In genomic region chr3:129388791-129389571, GRCh38 we compare ENCODE assay signal across 8 cellular contexts. TPM values are rescaled to one million over a fixed set of nuclear protein-coding genes. Genes with fewer than 3 reads are reported as not detected.
DNase-seq lines count a peak whose midpoint lies in the region; ATAC-seq, FAIRE-seq and TF ChIP-seq lines count a peak whose summit lies in the region.
"Not testable (repeated sequence)": the region's sequence is repeated elsewhere in the genome, so short reads cannot be mapped to it uniquely, and the experiment has no call there.

No MANE protein-coding gene starts in this region.

- H3F3A ChIP-seq in smooth muscle cell (ENCODE audit: low read depth), result not testable (repeated sequence)

- TF ChIP-seq RAD21 in GM12878 (IDR thresholded peaks at IDR 0.05; ENCODE audit: insufficient read depth, low read depth, low read length), result not testable (repeated sequence)

- POLR2A ChIA-PET in HEK293 (lab: Yijun Ruan, JAX), result interaction anchor here (0.6 kb wide), 1 partner anchor 13 kb away, joined by 5 read pairs; no protein-coding TSS in a partner anchor
- POLR2A ChIA-PET in RWPE1 (lab: Yijun Ruan, JAX; ENCODE audit: low non-redundant PET); GM12878 (lab: Charles Lee): not testable (repeated sequence)

- TF ChIP-seq EP300 in GM12878 (IDR thresholded peaks at IDR 0.05; ENCODE audit: borderline replicate concordance in 1 of 2, control insufficient read depth in 1 of 2, low read depth in 2 of 2, low read length in 2 of 2); esophagus muscularis mucosa (IDR thresholded peaks at IDR 0.05): not testable (repeated sequence)

- not testable (repeated sequence) for H2AFZ ChIP-seq in GM12878 (ENCODE audit: control insufficient read depth, low read depth, low read length); smooth muscle cell (ENCODE audit: low read depth)

- RAD21 ChIA-PET in GM12878 (lab: Charles Lee; ENCODE audit: unreplicated experiment), result not testable (repeated sequence)

- TF ChIP-seq POLR2A in GM12878 (IDR thresholded peaks at IDR 0.05; ENCODE audit: low read depth, low read length); esophagus muscularis mucosa (IDR thresholded peaks at IDR 0.05; ENCODE audit: low read depth): not testable (repeated sequence)

- not testable (repeated sequence) for H3K9me3 ChIP-seq in HEK293 (ENCODE audit: control insufficient read depth, insufficient read depth, low read depth, low read length); GM12878 (replicated peaks; ENCODE audit: control insufficient read depth, insufficient read depth, low read length); esophagus muscularis mucosa; muscle layer of duodenum (ENCODE audit: control insufficient read depth in 1 of 2, low read length in 2 of 2); smooth muscle cell (replicated peaks; ENCODE audit: low read depth)

- not testable (repeated sequence) for H3K27me3 ChIP-seq in GM12878 (replicated peaks in 1 of 2; ENCODE audit: control insufficient read depth in 2 of 2, insufficient read depth in 2 of 2, low read length in 1 of 2); esophagus muscularis mucosa; muscle layer of duodenum (ENCODE audit: low read depth, low read length); smooth muscle cell (ENCODE audit: low read depth)

- CTCF ChIA-PET in HEK293 (lab: Yijun Ruan, JAX); RWPE1 (lab: Yijun Ruan, JAX): not testable (repeated sequence)
- CTCF ChIA-PET in GM12878 (lab: Yijun Ruan, JAX), result interaction anchor here (0.8 kb wide), 1 partner anchor 47 kb away, joined by 3 read pairs; no protein-coding TSS in a partner anchor

- BruUV-seq in GM12878 (replicated peaks; lab: Mats Ljungman, UMichigan), result TSS peak; percentile 2

- intact Hi-C loops in GM12878 (cut with micrococcal nuclease; ENCODE audit: unreplicated experiment), result loop anchor here (10.0 kb wide), 2 partner anchors 106 to 236 kb away; no protein-coding TSS in a partner anchor
- intact Hi-C loops in esophagus muscularis mucosa (cut with DNase I), result not testable (repeated sequence)

- not testable (repeated sequence) for H3K4me2 ChIP-seq in GM12878 (ENCODE audit: control insufficient read depth, insufficient read depth)
- H3K4me2 ChIP-seq in smooth muscle cell, result peak overlapping the region; percentile 66

- not testable (repeated sequence) for H3K79me2 ChIP-seq in GM12878 (ENCODE audit: control insufficient read depth, insufficient read depth, low read length); smooth muscle cell (ENCODE audit: low read depth)

- H3K36me3 ChIP-seq in HEK293 (ENCODE audit: control insufficient read depth in 2 of 2, insufficient read depth in 1 of 2, low read length in 2 of 2) (peaks cover 0 to 67% of the 10 kb centered on the region in 2 experiments; a peak in 2 of 3 replicates), GM12878 (ENCODE audit: control insufficient read depth in 2 of 2, insufficient read depth in 2 of 2, low read length in 1 of 2) (peaks cover 5 to 14% of the 10 kb centered on the region in 2 experiments; a peak in 3 of 4 replicates), esophagus muscularis mucosa (peaks cover 35 to 82% (median 63%) of the 10 kb centered on the region in 4 donors), muscle layer of duodenum (ENCODE audit: control insufficient read depth in 1 of 2, insufficient read depth in 2 of 2, low read length in 2 of 2) (peaks cover 23 to 52% of the 10 kb centered on the region in 2 donors)
- H3K36me3 ChIP-seq in smooth muscle cell (ENCODE audit: low read depth), result not testable (repeated sequence)

- TF ChIP-seq CTCF in HEK293 (tag by site-specific recombination; IDR thresholded peaks at IDR 0.05); RWPE1 (conservative IDR thresholded peaks at IDR 0.05; ENCODE audit: low read depth); GM12878 (IDR thresholded peaks at IDR 0.05 in 2 of 3, conservative IDR thresholded peaks at IDR 0.05 in 1 of 3; ENCODE audit: control insufficient read depth in 2 of 3, extremely low read depth in 1 of 3, insufficient read depth in 1 of 3, low read depth in 3 of 3, low read length in 3 of 3); esophagus muscularis mucosa (IDR thresholded peaks at IDR 0.05); smooth muscle cell (IDR thresholded peaks at IDR 0.05; ENCODE audit: borderline replicate concordance, insufficient read depth, poor library complexity, severe bottlenecking): not testable (repeated sequence)

- not testable (repeated sequence) for H3K9ac ChIP-seq in GM12878 (ENCODE audit: control insufficient read depth, insufficient read depth, low read length)
- H3K9ac ChIP-seq in smooth muscle cell (ENCODE audit: low read depth), result peak overlapping the region; percentile 82

- not testable (repeated sequence) for H3K4me3 ChIP-seq in HEK293 (ENCODE audit: low read depth, low read length); GM12878; esophagus muscularis mucosa; muscle layer of duodenum (ENCODE audit: low read depth in 1 of 2, low read length in 2 of 2); smooth muscle cell

- 97% methylated on average over 7 of the region's 8 CpGs for WGBS in GM12878 (ENCODE audit: insufficient coverage, insufficient replicate concordance, low lambda C conversion rate, missing lambda C conversion rate)
- 56% methylated on average over 8 of the region's 8 CpGs for WGBS in esophagus muscularis mucosa
- WGBS in smooth muscle cell (ENCODE audit: low lambda C conversion rate), result 21% methylated on average over 8 of the region's 8 CpGs

- SMC1A ChIA-PET in GM12878 (lab: Charles Lee; ENCODE audit: uncharacterized antibody, unreplicated experiment), result interaction anchor here (0.7 kb wide), 1 partner anchor 47 kb away, joined by 3 read pairs; no protein-coding TSS in a partner anchor

- in situ Hi-C loops in ACHN (cut with HindIII; ENCODE audit: low pct_ligation_motif_present, low pct_unique_long_range_greater_than_20kb, low sequenced_read_pairs); GM12878 (cut with MboI): not testable (repeated sequence)

- DNase-seq in ACHN (peak; percentile 60), hepatic stellate cell (ENCODE audit: low spot score) (peak; percentile 27)
- not testable (repeated sequence) for DNase-seq in RWPE1 (ENCODE audit: low spot score); GM12878 (ENCODE audit: low read depth, low spot score); esophagus muscularis mucosa (ENCODE audit: extremely low spot score); smooth muscle cell (lab: John Stamatoyannopoulos, UW; ENCODE audit: unreplicated experiment)

- not testable (repeated sequence) for ATAC-seq in GM12878

- not testable (repeated sequence) for H3K27ac ChIP-seq in HEK293 (ENCODE audit: extremely low read depth, low read depth, low read length); GM12878 (ENCODE audit: control insufficient read depth, insufficient read depth)
- peak overlapping the region; percentile 48 for H3K27ac ChIP-seq in RWPE1
- peak overlapping the region in 3 of 4 donors; percentile 37 to 54 (median 43) for H3K27ac ChIP-seq in esophagus muscularis mucosa (replicated peaks in 1 of 4)
- peak overlapping the region; percentile 63 for H3K27ac ChIP-seq in muscle layer of duodenum (ENCODE audit: low read length)
- peak overlapping the region; percentile 96 for H3K27ac ChIP-seq in smooth muscle cell (ENCODE audit: low read depth)

- not testable (repeated sequence) for FAIRE-seq in GM12878 (lab: Jason Lieb, UNC)

- H3K4me1 ChIP-seq in HEK293 (ENCODE audit: control insufficient read depth, insufficient read depth, low read length); GM12878 (ENCODE audit: control insufficient read depth, insufficient read depth, low read length); muscle layer of duodenum (ENCODE audit: control insufficient read depth in 1 of 2, insufficient read depth in 2 of 2, low read length in 2 of 2); smooth muscle cell (ENCODE audit: low read depth): not testable (repeated sequence)
- H3K4me1 ChIP-seq in esophagus muscularis mucosa, result peaks cover 9 to 13% (median 11%) of the 10 kb centered on the region in 4 donors

- not testable (repeated sequence) for H4K20me1 ChIP-seq in GM12878 (ENCODE audit: control insufficient read depth, insufficient read depth)
- peaks cover 11% of the 10 kb centered on the region for H4K20me1 ChIP-seq in smooth muscle cell (ENCODE audit: low read depth)

RNA-seq across cellular contexts. Expression of gene EFCAB12, which starts 39.5 kb away (rescaled TPM):
- total RNA-seq in GM12878 (2013; cell fraction: nucleolus; rRNA removed), result 4.6 and 4.8 TPM in 2 replicates
- total RNA-seq in GM12878 (2014; rRNA removed), result 0.34 and 0.38 TPM in 2 replicates
- 0.27 and 0.37 TPM in 2 replicates for total RNA-seq in GM12878 (2014; rRNA removed; fragmentation: Illumina TruSeq; extraction: Trizol)
- 0.61 and 0.67 TPM in 2 replicates for total RNA-seq in GM12878 (2021)
- polyA plus RNA-seq in GM12878 (2011; ENCODE audit: low read depth), result 0.38 TPM
- 0.36 and 0.38 TPM in 2 replicates for polyA plus RNA-seq in GM12878 (2011; rRNA removed)
- polyA plus RNA-seq in GM12878 (2011; cell fraction: cytosol; rRNA removed), result 0.37 and 0.47 TPM in 2 replicates
- 2.6 and 3.3 TPM in 2 replicates for polyA plus RNA-seq in GM12878 (2011; cell fraction: nucleus; rRNA removed)
- 0.84 and 0.97 TPM in 2 replicates for polyA plus RNA-seq in GM12878 (2012)
- 0.30 and 0.66 TPM in 2 replicates for polyA plus RNA-seq in GM12878 (2014; fragmentation: Illumina TruSeq; extraction: Trizol)
- under 1 TPM; 0.02 to 0.03 TPM for polyA plus RNA-seq in GM12878 (2014; fragmentation: Nextera tagmentation; extraction: Ambion mirVana)
- 0.81 and 0.85 TPM in 2 replicates for polyA plus RNA-seq in GM12878 (2014; rRNA removed)
- polyA plus RNA-seq in GM12878 (2016; fragmentation: Nextera tagmentation; extraction: Ambion mirVana), result under 1 TPM; 0.21 to 0.32 TPM
- polyA minus RNA-seq in GM12878 (2011; rRNA and poly(A)+ RNA removed), result 0.95 and 1.2 TPM in 2 replicates
- not detected in 2 replicates for polyA minus RNA-seq in GM12878 (2011; cell fraction: cytosol; rRNA and poly(A)+ RNA removed)
- polyA minus RNA-seq in GM12878 (2011; cell fraction: nucleus; rRNA and poly(A)+ RNA removed), result 1.1 and 1.4 TPM in 2 replicates
- under 1 TPM in 2 of 4 donors, not detected in 2; 0.19 to 0.42 TPM for total RNA-seq in esophagus muscularis mucosa
- 0.09 and 0.76 TPM in 2 replicates for total RNA-seq in smooth muscle cell
- polyA plus RNA-seq in smooth muscle cell, result 0.90 TPM in 1 of 2 replicates, not detected in the other

RNA-seq across cellular contexts. Expression of gene MBD4, which starts 50.8 kb away (rescaled TPM):
- 61.6 and 66.5 TPM in 2 replicates for total RNA-seq in GM12878 (2013; cell fraction: nucleolus; rRNA removed)
- 46.1 and 57.9 TPM in 2 replicates for total RNA-seq in GM12878 (2014; rRNA removed)
- total RNA-seq in GM12878 (2014; rRNA removed; fragmentation: Illumina TruSeq; extraction: Trizol), result 56.6 and 57.2 TPM in 2 replicates
- 42.2 and 44.1 TPM in 2 replicates for total RNA-seq in GM12878 (2021)
- polyA plus RNA-seq in GM12878 (2011; ENCODE audit: low read depth), result 21.6 TPM
- 43.9 and 65.4 TPM in 2 replicates for polyA plus RNA-seq in GM12878 (2011; rRNA removed)
- 13.3 and 15.3 TPM in 2 replicates for polyA plus RNA-seq in GM12878 (2011; cell fraction: cytosol; rRNA removed)
- 58.2 and 77.4 TPM in 2 replicates for polyA plus RNA-seq in GM12878 (2011; cell fraction: nucleus; rRNA removed)
- 31.3 and 41.5 TPM in 2 replicates for polyA plus RNA-seq in GM12878 (2012)
- polyA plus RNA-seq in GM12878 (2014; fragmentation: Illumina TruSeq; extraction: Trizol), result 59.0 and 71.3 TPM in 2 replicates
- 10 to 100 TPM; 17.7 to 23.6 TPM for polyA plus RNA-seq in GM12878 (2014; fragmentation: Nextera tagmentation; extraction: Ambion mirVana)
- polyA plus RNA-seq in GM12878 (2014; rRNA removed), result 48.2 and 51.8 TPM in 2 replicates
- polyA plus RNA-seq in GM12878 (2016; fragmentation: Nextera tagmentation; extraction: Ambion mirVana), result 10 to 100 TPM; 52.8 to 54.7 TPM
- polyA minus RNA-seq in GM12878 (2011; rRNA and poly(A)+ RNA removed), result 19.3 and 21.9 TPM in 2 replicates
- polyA minus RNA-seq in GM12878 (2011; cell fraction: cytosol; rRNA and poly(A)+ RNA removed), result 8.2 and 11.1 TPM in 2 replicates
- 36.0 and 51.6 TPM in 2 replicates for polyA minus RNA-seq in GM12878 (2011; cell fraction: nucleus; rRNA and poly(A)+ RNA removed)
- total RNA-seq in esophagus muscularis mucosa, result 10 to 100 TPM; 12.1 to 23.3 (median 16.4) TPM
- total RNA-seq in smooth muscle cell, result 23.1 and 28.9 TPM in 2 replicates
- 26.5 and 26.8 TPM in 2 replicates for polyA plus RNA-seq in smooth muscle cell

RNA-seq across cellular contexts. Expression of gene IFT122, which starts 51.0 kb away (rescaled TPM):
- total RNA-seq in GM12878 (2013; cell fraction: nucleolus; rRNA removed), result 29.5 and 44.4 TPM in 2 replicates
- 8.3 and 10.4 TPM in 2 replicates for total RNA-seq in GM12878 (2014; rRNA removed)
- total RNA-seq in GM12878 (2014; rRNA removed; fragmentation: Illumina TruSeq; extraction: Trizol), result 6.4 and 6.6 TPM in 2 replicates
- total RNA-seq in GM12878 (2021), result 12.2 and 12.9 TPM in 2 replicates
- polyA plus RNA-seq in GM12878 (2011; ENCODE audit: low read depth), result 13.7 TPM
- polyA plus RNA-seq in GM12878 (2011; rRNA removed), result 6.4 and 8.6 TPM in 2 replicates
- polyA plus RNA-seq in GM12878 (2011; cell fraction: cytosol; rRNA removed), result 8.4 and 8.5 TPM in 2 replicates
- 39.3 and 42.4 TPM in 2 replicates for polyA plus RNA-seq in GM12878 (2011; cell fraction: nucleus; rRNA removed)
- 9.4 and 10.7 TPM in 2 replicates for polyA plus RNA-seq in GM12878 (2012)
- polyA plus RNA-seq in GM12878 (2014; fragmentation: Illumina TruSeq; extraction: Trizol), result 6.7 and 12.1 TPM in 2 replicates
- 1 to 10 TPM; 1.8 to 2.0 TPM for polyA plus RNA-seq in GM12878 (2014; fragmentation: Nextera tagmentation; extraction: Ambion mirVana)
- polyA plus RNA-seq in GM12878 (2014; rRNA removed), result 8.1 TPM in 2 replicates
- 10 to 100 TPM; 13.8 to 19.2 TPM for polyA plus RNA-seq in GM12878 (2016; fragmentation: Nextera tagmentation; extraction: Ambion mirVana)
- polyA minus RNA-seq in GM12878 (2011; rRNA and poly(A)+ RNA removed), result 15.3 and 22.0 TPM in 2 replicates
- polyA minus RNA-seq in GM12878 (2011; cell fraction: cytosol; rRNA and poly(A)+ RNA removed), result 4.8 and 5.1 TPM in 2 replicates
- polyA minus RNA-seq in GM12878 (2011; cell fraction: nucleus; rRNA and poly(A)+ RNA removed), result 19.5 and 28.5 TPM in 2 replicates
- total RNA-seq in esophagus muscularis mucosa, result 10 to 100 TPM; 19.5 to 32.8 (median 21.9) TPM
- total RNA-seq in smooth muscle cell, result 17.3 and 17.4 TPM in 2 replicates
- 13.2 and 13.4 TPM in 2 replicates for polyA plus RNA-seq in smooth muscle cell
